In the genomic region with DNA sequence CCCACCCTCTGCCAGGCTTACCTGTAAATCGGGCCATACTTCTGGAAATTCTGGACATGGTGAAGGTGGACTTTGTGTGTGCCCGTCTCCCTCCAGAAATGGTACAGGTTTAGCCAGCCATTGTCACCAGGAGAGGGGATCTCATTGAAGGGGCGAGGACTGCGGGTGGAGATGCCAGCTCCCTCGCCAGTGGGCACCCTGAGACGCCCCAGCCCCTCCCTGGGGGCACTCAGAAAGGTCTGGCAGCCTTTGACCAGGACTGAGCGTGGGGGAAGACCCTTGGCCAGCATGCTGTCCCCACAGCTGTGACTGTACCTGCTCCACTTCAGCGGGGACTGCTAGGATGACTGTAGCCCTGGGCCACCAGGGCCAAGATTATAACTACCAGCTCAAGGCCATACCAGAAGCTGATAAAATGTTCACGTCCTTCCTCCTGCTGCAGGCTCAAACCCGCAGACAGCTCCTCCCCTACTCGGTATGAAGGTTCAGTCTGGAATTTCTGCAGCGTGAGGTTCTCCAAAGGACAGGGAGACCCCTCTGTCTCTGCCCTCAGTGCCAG, we compare ENCODE assay signal across 13 cellular contexts.
DNase-seq lines count a peak whose midpoint lies in the region; ATAC-seq and TF ChIP-seq lines count a peak whose summit lies in the region.
"Had no signal": no experiment of that assay in that cellular context is flagged by ENCODE, and none has a peak within 500 bp of the region (broad histone marks: within the 10 kb centered on the region; RNA-seq: fewer than 3 reads in every experiment).

Gene CYP11A1, minus strand, starts transcription at position 351 of the 559 bp plus-strand sequence. Its CDS starts 61 bp downstream, at position 290.

- peak within 1 kb of the TSS; percentile 23 for H3K4me3 Mint-ChIP-seq in stimulated activated naive CD8-positive, alpha-beta T cell treated with anti-CD3 and anti-CD28 coated beads, Interleukin-15, Interleukin-2, amounts not matched to agents 100 ng/mL and 50 ng/mL, for 24 hours
- H3K4me3 Mint-ChIP-seq in nephron: peak within 1 kb of the TSS; percentile 42 to 68 (median 64)

- peaks cover 54% of the 10 kb centered on the region for H3K27me3 Mint-ChIP-seq in stimulated activated naive CD8-positive, alpha-beta T cell treated with anti-CD3 and anti-CD28 coated beads, Interleukin-15, Interleukin-2, amounts not matched to agents 100 ng/mL and 50 ng/mL, for 24 hours
- peaks cover 35% of the 10 kb centered on the region for H3K27me3 Mint-ChIP-seq in nephron (ENCODE audit: low read depth)

- no peaks in the 10 kb centered on the region for H3K9me3 Mint-ChIP-seq in stimulated activated naive CD8-positive, alpha-beta T cell treated with anti-CD3 and anti-CD28 coated beads, Interleukin-15, Interleukin-2, amounts not matched to agents 100 ng/mL and 50 ng/mL, for 24 hours
- H3K9me3 Mint-ChIP-seq in nephron: no peaks in the 10 kb centered on the region
- H3K9me3 Mint-ChIP-seq: activated CD4-positive, alpha-beta memory T cell treated with anti-CD3 and anti-CD28 coated beads for 36 hours had no signal

- TF ChIP-seq CTCF in nephron (IDR thresholded peaks at IDR 0.05; ENCODE audit: unreplicated experiment in 3 of 3): no peak

- no peak within 1 kb of the TSS for H3K27ac Mint-ChIP-seq in stimulated activated naive CD8-positive, alpha-beta T cell treated with anti-CD3 and anti-CD28 coated beads, Interleukin-15, Interleukin-2, amounts not matched to agents 100 ng/mL and 50 ng/mL, for 24 hours
- no peak within 1 kb of the TSS for H3K27ac Mint-ChIP-seq in nephron
- H3K27ac Mint-ChIP-seq: activated CD4-positive, alpha-beta memory T cell treated with anti-CD3 and anti-CD28 coated beads for 36 hours had no signal

- H3K4me1 Mint-ChIP-seq in stimulated activated naive CD8-positive, alpha-beta T cell treated with anti-CD3 and anti-CD28 coated beads, Interleukin-15, Interleukin-2, amounts not matched to agents 100 ng/mL and 50 ng/mL, for 24 hours (ENCODE audit: low read depth): peaks cover 5% of the 10 kb centered on the region
- no peaks in the 10 kb centered on the region for H3K4me1 Mint-ChIP-seq in nephron

- DNase-seq in stimulated activated naive CD8-positive, alpha-beta T cell treated with anti-CD3 and anti-CD28 coated beads, Interleukin-15, Interleukin-2, amounts not matched to agents 100 U/mL and 50 U/mL, for 24 hours: no peak
- DNase-seq in amniotic epithelial cell (ENCODE audit: low read depth) (peak; percentile 50), SIG-M5 (lab: John Stamatoyannopoulos, UW) (no peak), NCI-H2107 treated with DMSO at 0.1 percent for 48 hours (lab: John Stamatoyannopoulos, UW; ENCODE audit: unreplicated experiment) (no peak), cortex of kidney (lab: John Stamatoyannopoulos, UW) (no peak)
- DNase-seq: activated CD4-positive, alpha-beta memory T cell treated with anti-CD3 and anti-CD28 coated beads for 36 hours; AML-193; NCI-H1417 treated with DMSO at 0.1 percent for 48 hours; NCI-H526 treated with DMSO at 0.1 percent for 48 hours; stimulated activated CD8-positive, alpha-beta memory T cell treated with anti-CD3 and anti-CD28 coated beads, Interleukin-4, amount 100 ng/mL, for 48 hours had no signal

- no peak for ATAC-seq in stimulated activated naive CD8-positive, alpha-beta T cell treated with anti-CD3 and anti-CD28 coated beads, Interleukin-15, Interleukin-2, amounts not matched to agents 100 U/mL and 50 U/mL, for 24 hours
- ATAC-seq in HG03342 (IDR thresholded peaks at IDR 0.05; ENCODE audit: unreplicated experiment): no peak

- H3K36me3 Mint-ChIP-seq in stimulated activated naive CD8-positive, alpha-beta T cell treated with anti-CD3 and anti-CD28 coated beads, Interleukin-15, Interleukin-2, amounts not matched to agents 100 ng/mL and 50 ng/mL, for 24 hours (ENCODE audit: low read depth): no peaks in the 10 kb centered on the region
- no peaks in the 10 kb centered on the region for H3K36me3 Mint-ChIP-seq in nephron (ENCODE audit: low read depth)
- H3K36me3 Mint-ChIP-seq: activated CD4-positive, alpha-beta memory T cell treated with anti-CD3 and anti-CD28 coated beads for 36 hours had no signal
